Comparison of ENCODE assay signal across 19 cellular contexts in genomic region chr17:29526322-29526721, GRCh38. TPM values are rescaled to one million over a fixed set of nuclear protein-coding genes. Genes with fewer than 3 reads are reported as not detected.
DNase-seq lines count a peak whose midpoint lies in the region; TF ChIP-seq lines count a peak whose summit lies in the region.
"Had no signal": no experiment of that assay in that cellular context is flagged by ENCODE, and none has a peak within 500 bp of the region (broad histone marks: within the 10 kb centered on the region; RNA-seq: fewer than 3 reads in every experiment).

No MANE protein-coding gene starts in this region.

- H3K27me3 ChIP-seq in GM23248 (replicated peaks; ENCODE audit: insufficient read depth) (no peaks in the 10 kb centered on the region), dorsolateral prefrontal cortex (no peaks in the 10 kb centered on the region), mesenchymal stem cell (ENCODE audit: control insufficient read depth in 1 of 2, insufficient read depth in 1 of 2, low read length in 2 of 2) (no peaks in the 10 kb centered on the region), SJCRH30 (no peaks in the 10 kb centered on the region)
- H3K27me3 ChIP-seq: BLaER1 had no signal

- H2BK5ac ChIP-seq in mesenchymal stem cell (ENCODE audit: low read depth, low read length, poor library complexity, severe bottlenecking), result no peak overlapping the region

- H3K14ac ChIP-seq in mesenchymal stem cell (ENCODE audit: low read length in 2 of 2), result no peak overlapping the region

- H3K18ac ChIP-seq in mesenchymal stem cell (ENCODE audit: low read depth in 1 of 2, low read length in 2 of 2), result no peak overlapping the region

- no peaks in the 10 kb centered on the region for H3K9me2 ChIP-seq in GM23248 (ENCODE audit: insufficient read depth)
- H3K9me2 ChIP-seq: SK-N-SH had no signal

- H2AFZ ChIP-seq in GM23248 (no peak overlapping the region), mesenchymal stem cell (ENCODE audit: low read depth, low read length) (no peak overlapping the region)

- peaks cover 39% of the 10 kb centered on the region for H3K36me3 ChIP-seq in GM23248 (ENCODE audit: low read depth)
- H3K36me3 ChIP-seq in mesenchymal stem cell (ENCODE audit: control insufficient read depth in 1 of 2, insufficient read depth in 2 of 2, low read depth in 1 of 2, low read length in 2 of 2), result peaks cover 35 to 75% of the 10 kb centered on the region in 2 experiments
- H3K36me3 ChIP-seq in SJCRH30, result peaks cover 64% of the 10 kb centered on the region

- no peaks in the 10 kb centered on the region for H3K9me3 ChIP-seq in GM23248 (ENCODE audit: low read depth)
- H3K9me3 ChIP-seq in mesenchymal stem cell (ENCODE audit: control insufficient read depth, low read length), result no peaks in the 10 kb centered on the region
- no peaks in the 10 kb centered on the region for H3K9me3 ChIP-seq in SJCRH30 (replicated peaks)
- H3K9me3 ChIP-seq: BLaER1, SK-N-SH had no signal

- H3K9ac ChIP-seq in GM23248 (no peak overlapping the region), mesenchymal stem cell (ENCODE audit: low read length) (no peak overlapping the region)
- H3K9ac ChIP-seq: BLaER1, SK-N-SH had no signal

- H3K79me2 ChIP-seq in GM23248 (ENCODE audit: insufficient read depth), result peaks cover 28% of the 10 kb centered on the region

- H3K4me1 ChIP-seq in GM23248 (ENCODE audit: insufficient read depth) (no peaks in the 10 kb centered on the region), mesenchymal stem cell (ENCODE audit: control insufficient read depth, insufficient read depth, low read depth, low read length) (no peaks in the 10 kb centered on the region), SJCRH30 (no peaks in the 10 kb centered on the region)
- H3K4me1 ChIP-seq: BLaER1 had no signal

- H2BK12ac ChIP-seq in mesenchymal stem cell (ENCODE audit: low read length in 2 of 2), result no peak overlapping the region

- H3K4me2 ChIP-seq in GM23248 (ENCODE audit: unreplicated experiment), result no peak overlapping the region
- H3K4me2 ChIP-seq in mesenchymal stem cell (ENCODE audit: low read length, poor library complexity, severe bottlenecking), result no peak overlapping the region
- H3K4me2 ChIP-seq: BLaER1, SK-N-SH had no signal

- H3K27ac ChIP-seq in GM23248, result no peak overlapping the region
- peak overlapping the region in 34 of 59 donors; percentile 0 to 68 (median 42) for H3K27ac ChIP-seq in dorsolateral prefrontal cortex
- no peak overlapping the region for H3K27ac ChIP-seq in mesenchymal stem cell (ENCODE audit: low read length, poor library complexity, severe bottlenecking)
- H3K27ac ChIP-seq in SJCRH30, result no peak overlapping the region
- H3K27ac ChIP-seq: BLaER1 had no signal

- H3K4me3 ChIP-seq in GM23248 (no peak overlapping the region), dorsolateral prefrontal cortex (no peak overlapping the region), mesenchymal stem cell (ENCODE audit: insufficient read depth in 1 of 2, low read depth in 1 of 2, low read length in 2 of 2) (no peak overlapping the region), SJCRH30 (no peak overlapping the region)
- H3K4me3 ChIP-seq: BLaER1, K562 had no signal

- no peak overlapping the region for H4K91ac ChIP-seq in mesenchymal stem cell (ENCODE audit: low read length)

- H3K79me1 ChIP-seq in mesenchymal stem cell (replicated peaks; ENCODE audit: low read length, poor library complexity, severe bottlenecking), result peaks cover 12% of the 10 kb centered on the region

- WGBS in GM23248 (ENCODE audit: low coverage in 1 of 2, low lambda C conversion rate in 2 of 2, missing lambda C conversion rate in 2 of 2), 2 experiments, result 80 to 90% methylated on average over 3 of the region's 3 CpGs
- 97% methylated on average over 3 of the region's 3 CpGs for WGBS in mesenchymal stem cell

- in situ Hi-C loops in GM23248 (cut with MboI), result loop anchor here (25.0 kb wide), 1 partner anchor 164 kb away; no protein-coding TSS in a partner anchor

- TF ChIP-seq CTCF in dorsolateral prefrontal cortex (IDR thresholded peaks at IDR 0.05 in 54 of 56, conservative IDR thresholded peaks at IDR 0.05 in 2 of 56; ENCODE audit: low read depth in 1 of 56, partially characterized antibody in 56 of 56), result no peak

- H3F3A ChIP-seq in GM23248 (ENCODE audit: insufficient read depth), result peaks cover 9% of the 10 kb centered on the region; the same call in 1 of the 2 replicates

- no peak overlapping the region for H4K8ac ChIP-seq in mesenchymal stem cell (ENCODE audit: low read length)

- H2AK5ac ChIP-seq in mesenchymal stem cell (ENCODE audit: low read length, severe bottlenecking), result no peak overlapping the region

- H2BK15ac ChIP-seq in mesenchymal stem cell (ENCODE audit: low read depth, poor library complexity, severe bottlenecking), result no peak overlapping the region

- no peak overlapping the region for H3K4ac ChIP-seq in mesenchymal stem cell (ENCODE audit: low read depth in 1 of 2, low read length in 2 of 2)

- intact Hi-C loops in dorsolateral prefrontal cortex (cut with DNase I), result no loop called here

- DNase-seq in GM23248 (peak; percentile 4), M059J (ENCODE audit: low read depth) (peak; percentile 15), dorsolateral prefrontal cortex (no peak), mesenchymal stem cell (peak; percentile 24), SIG-M5 (lab: John Stamatoyannopoulos, UW) (no peak), SJCRH30 (no peak)
- DNase-seq in stimulated activated CD4-positive, alpha-beta T cell treated with anti-CD3 and anti-CD28 coated beads, Interleukin-4, amount 100 ng/mL, for 4 hours, result no peak
- DNase-seq: CD4-positive, alpha-beta memory T cell; DMS79; H7; NCI-H1417; NCI-H187; NCI-H2107; NCI-H510A; NCI-H748 treated with DMSO at 0.1 percent for 48 hours; Right ventricle myocardium superior; SK-N-SH had no signal

- H2BK120ac ChIP-seq in mesenchymal stem cell (ENCODE audit: low read depth, low read length), result no peak overlapping the region

- no peak overlapping the region for H3K23ac ChIP-seq in mesenchymal stem cell (ENCODE audit: low read length in 2 of 2)

- H4K20me1 ChIP-seq in GM23248 (ENCODE audit: insufficient read depth), result no peaks in the 10 kb centered on the region
- H4K20me1 ChIP-seq: BLaER1 had no signal

RNA-seq across cellular contexts. Expression of gene ABHD15, which starts 40.5 kb away (rescaled TPM):
- 8.9 and 10.1 TPM in 2 replicates for total RNA-seq in GM23248 (2014; rRNA removed; shearing (Covaris generic))
- 2.4 and 2.9 TPM in 2 replicates for polyA plus RNA-seq in GM23248 (2016; fragmentation: Nextera tagmentation; extraction: Ambion mirVana)
- 5.7 and 6.3 TPM in 2 replicates for total RNA-seq in M059J (2014; rRNA removed; shearing (Covaris generic))
- total RNA-seq in dorsolateral prefrontal cortex, result 1 to 10 TPM; 1.9 to 8.0 (median 4.2) TPM
- 5.5 TPM for polyA plus RNA-seq in mesenchymal stem cell (2013, experiment 1 of 2)
- 5.2 TPM for polyA plus RNA-seq in mesenchymal stem cell (2013, experiment 2 of 2)
- total RNA-seq in SJCRH30 (2014; rRNA removed; shearing (Covaris generic)), result 16.2 and 18.5 TPM in 2 replicates

RNA-seq across cellular contexts. Expression of gene TP53I13, which starts 42.2 kb away (rescaled TPM):
- 63.7 and 67.2 TPM in 2 replicates for total RNA-seq in GM23248 (2014; rRNA removed; shearing (Covaris generic))
- 37.3 and 40.6 TPM in 2 replicates for polyA plus RNA-seq in GM23248 (2016; fragmentation: Nextera tagmentation; extraction: Ambion mirVana)
- 38.0 and 56.3 TPM in 2 replicates for total RNA-seq in M059J (2014; rRNA removed; shearing (Covaris generic))
- total RNA-seq in dorsolateral prefrontal cortex, result 10 to 100 TPM; 10.1 to 40.2 (median 20.1) TPM
- 23.6 TPM for polyA plus RNA-seq in mesenchymal stem cell (2013, experiment 1 of 2)
- 23.8 TPM for polyA plus RNA-seq in mesenchymal stem cell (2013, experiment 2 of 2)
- total RNA-seq in SJCRH30 (2014; rRNA removed; shearing (Covaris generic)), result 45.0 and 48.0 TPM in 2 replicates

Comparison
In these comparisons a context has a peak if more than half of its experiments do, and no peak if none do; other contexts are left out.
1. DNase-seq: peak in GM23248 (single experiment), M059J (single experiment) and mesenchymal stem cell (single experiment); none in dorsolateral prefrontal cortex (0 of 10), SIG-M5 (single experiment), stimulated activated CD4-positive, alpha-beta T cell treated with anti-CD3 and anti-CD28 coated beads, Interleukin-4, amount 100 ng/mL, for 4 hours (0 of 2) and SJCRH30 (0 of 2).
2. H3K27ac ChIP-seq: peak in dorsolateral prefrontal cortex (34 of 59); none in GM23248 (single experiment), mesenchymal stem cell (single experiment) and SJCRH30 (single experiment).